Comparison of ENCODE assay signal across 16 cellular contexts in the genomic region with DNA sequence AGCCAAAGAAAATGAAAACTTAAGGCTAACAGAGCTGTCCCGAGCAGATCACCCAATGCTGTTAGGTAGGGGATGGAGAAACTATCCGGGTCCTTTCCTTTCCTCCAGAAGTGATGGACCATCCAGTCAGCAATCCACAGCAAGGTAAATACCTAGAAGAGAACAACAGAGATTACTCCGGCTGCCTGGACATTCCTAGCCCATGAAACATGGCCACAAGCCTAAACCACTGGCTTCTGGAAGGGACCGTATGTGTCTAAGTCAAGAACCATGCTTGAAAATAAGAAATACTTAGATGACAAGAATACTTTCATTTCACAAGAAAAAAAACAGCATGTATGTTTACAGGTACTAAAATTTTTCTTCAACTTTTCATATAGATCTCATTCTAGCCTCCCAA.
DNase-seq lines count a peak whose midpoint lies in the region; ATAC-seq and TF ChIP-seq lines count a peak whose summit lies in the region.
"Had no signal": no experiment of that assay in that cellular context is flagged by ENCODE, and none has a peak within 500 bp of the region (broad histone marks: within the 10 kb centered on the region; RNA-seq: fewer than 3 reads in every experiment).

No MANE protein-coding gene starts in this region.

- no peak overlapping the region for H2AFZ ChIP-seq in Karpas-422 (ENCODE audit: low read length)

- H3K27ac ChIP-seq in RWPE1 (no peak overlapping the region), Karpas-422 (ENCODE audit: low read length) (no peak overlapping the region)
- H3K27ac ChIP-seq: sigmoid colon had no signal

- no peak overlapping the region for H3K9ac ChIP-seq in Karpas-422 (ENCODE audit: low read length)

- DNase-seq in GM03348 (ENCODE audit: low spot score) (peak; percentile 75), RWPE1 (ENCODE audit: low spot score) (peak; percentile 19), fibroblast of mammary gland (ENCODE audit: low read depth) (peak; percentile 70), retinal pigment epithelial cell (ENCODE audit: low read depth) (peak; percentile 4), DMS53 (lab: John Stamatoyannopoulos, UW) (no peak), T-helper 9 cell (no peak), Karpas-422 (no peak)
- DNase-seq: aorta; CD8-positive, alpha-beta T cell; GF-D8; H9; left cardiac atrium; NCI-H2107; sigmoid colon; stimulated activated naive CD4-positive, alpha-beta T cell treated with Interleukin-2 at 50 U/mL for 16 hours had no signal

- H3K36me3 ChIP-seq in Karpas-422 (ENCODE audit: insufficient read depth, low read length) = no peaks in the 10 kb centered on the region
- H3K36me3 ChIP-seq: sigmoid colon had no signal

- no peaks in the 10 kb centered on the region for H3K9me2 ChIP-seq in Karpas-422 (replicated peaks; ENCODE audit: insufficient read depth, low read length)

- H3K9me3 ChIP-seq in Karpas-422 (ENCODE audit: low read length) = no peaks in the 10 kb centered on the region
- H3K9me3 ChIP-seq: sigmoid colon had no signal

- ATAC-seq in HG02870 (IDR thresholded peaks at IDR 0.05; ENCODE audit: unreplicated experiment) = no peak
- ATAC-seq: CD8-positive, alpha-beta T cell; left cardiac atrium had no signal

- H3K4me1 ChIP-seq in Karpas-422 (ENCODE audit: low read length) = peaks cover 8% of the 10 kb centered on the region
- H3K4me1 ChIP-seq: sigmoid colon had no signal

- no peaks in the 10 kb centered on the region for H4K20me1 ChIP-seq in Karpas-422 (ENCODE audit: insufficient read depth, low read depth, low read length)

- POLR2A ChIA-PET in RWPE1 (lab: Yijun Ruan, JAX; ENCODE audit: low non-redundant PET) = no interaction called here

- no peak overlapping the region for H3K4me2 ChIP-seq in Karpas-422 (ENCODE audit: low read depth, low read length, poor library complexity, severe bottlenecking)

- H3K4me3 ChIP-seq in fibroblast of mammary gland (ENCODE audit: control insufficient read depth, low read depth, low read length) = no peak overlapping the region
- H3K4me3 ChIP-seq in retinal pigment epithelial cell (ENCODE audit: low read length) = no peak overlapping the region
- no peak overlapping the region for H3K4me3 ChIP-seq in Karpas-422 (ENCODE audit: low read length)
- H3K4me3 ChIP-seq: sigmoid colon had no signal

- H3K79me2 ChIP-seq in Karpas-422 (ENCODE audit: low read length) = no peaks in the 10 kb centered on the region

- no peak for TF ChIP-seq CTCF in RWPE1 (conservative IDR thresholded peaks at IDR 0.05; ENCODE audit: low read depth)
- no peak for TF ChIP-seq CTCF in fibroblast of mammary gland (conservative IDR thresholded peaks at IDR 0.05; ENCODE audit: control insufficient read depth, insufficient read depth, low read depth, low read length)
- TF ChIP-seq CTCF in retinal pigment epithelial cell (conservative IDR thresholded peaks at IDR 0.05; ENCODE audit: low read depth, low read length) = no peak

- H3K27me3 ChIP-seq in Karpas-422 (ENCODE audit: low read length) = no peaks in the 10 kb centered on the region
- H3K27me3 ChIP-seq: sigmoid colon had no signal

- CTCF ChIA-PET in RWPE1 (lab: Yijun Ruan, JAX) = no interaction called here

Comparison
In these comparisons a context has a peak if more than half of its experiments do, and no peak if none do; other contexts are left out.
1. DNase-seq: peak in GM03348 (single experiment), RWPE1 (single experiment), fibroblast of mammary gland (single experiment) and retinal pigment epithelial cell (single experiment); none in DMS53 (single experiment), T-helper 9 cell (single experiment) and Karpas-422 (single experiment).